ENCODE assay signal across 8 cellular contexts in the genomic region with DNA sequence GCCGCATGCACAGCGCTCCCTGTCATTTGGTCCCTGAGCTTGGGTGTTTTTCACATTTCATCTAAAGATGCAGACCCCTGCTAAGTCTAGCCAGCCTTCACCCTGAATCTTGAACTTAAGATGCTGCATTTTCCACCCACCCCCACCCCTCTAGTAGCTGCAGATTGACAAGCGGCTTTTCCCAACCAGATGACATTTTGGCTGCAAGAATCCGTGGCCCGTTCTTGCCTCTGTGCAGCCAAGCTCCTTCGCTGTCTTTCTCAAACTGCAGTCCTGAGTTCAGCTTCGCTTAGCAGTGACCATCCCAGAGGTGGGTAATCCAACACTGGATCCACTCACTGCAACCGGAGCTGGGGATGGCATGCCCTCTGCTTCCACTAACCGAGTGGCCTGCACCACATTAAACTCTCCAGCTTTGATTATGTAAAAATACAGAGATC. TPM values are rescaled to one million over a fixed set of nuclear protein-coding genes. Genes with fewer than 3 reads are reported as not detected.
DNase-seq lines count a peak whose midpoint lies in the region; ATAC-seq and TF ChIP-seq lines count a peak whose summit lies in the region.

No MANE protein-coding gene starts in this region.

- H3K4me1 Mint-ChIP-seq in glutamatergic neuron (ENCODE audit: low read depth, unreplicated experiment): peaks cover 13% of the 10 kb centered on the region

- peak overlapping the region; percentile 98 for H3K27ac ChIP-seq in VCaP

- peak overlapping the region; percentile 79 for H3K27ac Mint-ChIP-seq in glutamatergic neuron (ENCODE audit: unreplicated experiment)

- H3K4me3 ChIP-seq in H7 (ENCODE audit: insufficient read depth, low read depth, low read length): peak overlapping the region; percentile 46

- H3K4me3 Mint-ChIP-seq in glutamatergic neuron (ENCODE audit: unreplicated experiment): peak overlapping the region; percentile 75

- intact Hi-C loops in sciatic nerve (cut with DNase I): no loop called here

- H3K9me3 Mint-ChIP-seq in glutamatergic neuron (ENCODE audit: unreplicated experiment): peaks cover 1% of the 10 kb centered on the region

- H3K27me3 ChIP-seq in H7 (ENCODE audit: control insufficient read depth, insufficient read depth, low read length): no peaks in the 10 kb centered on the region; the same call in 1 of the 2 replicates

- peaks cover 4% of the 10 kb centered on the region for H3K36me3 ChIP-seq in H7 (replicated peaks; ENCODE audit: control insufficient read depth, insufficient read depth, low read length)

- H3K27me3 Mint-ChIP-seq in glutamatergic neuron (ENCODE audit: unreplicated experiment): peaks cover 2% of the 10 kb centered on the region

- TF ChIP-seq CTCF in VCaP (conservative IDR thresholded peaks at IDR 0.05) (no peak), glutamatergic neuron (IDR thresholded peaks at IDR 0.05; ENCODE audit: partially characterized antibody, unreplicated experiment) (no peak)

- peak; percentile 62 for ATAC-seq in sciatic nerve
- ATAC-seq in HG02840 (IDR thresholded peaks at IDR 0.05; ENCODE audit: low FRiP score, unreplicated experiment): no peak
- ATAC-seq in GM18520 (IDR thresholded peaks at IDR 0.05; ENCODE audit: unreplicated experiment): no peak
- ATAC-seq in HG03520 (IDR thresholded peaks at IDR 0.05; ENCODE audit: unreplicated experiment): no peak

- H3K36me3 Mint-ChIP-seq in glutamatergic neuron (ENCODE audit: unreplicated experiment): no peaks in the 10 kb centered on the region

- DNase-seq in H7 (no peak), glutamatergic neuron (peak; percentile 20), sciatic nerve (ENCODE audit: low spot score) (no peak), HUDEP-2 (lab: John Stamatoyannopoulos, UW; ENCODE audit: unreplicated experiment in 76 of 76) (no peak)

RNA-seq across cellular contexts. Expression of gene NFYB, which starts 0.8 kb away (rescaled TPM):
- total RNA-seq in H7 (2014; rRNA removed; shearing (Covaris generic)): 22.5 and 35.2 TPM in 2 replicates
- total RNA-seq in glutamatergic neuron (ENCODE audit: unreplicated experiment) (17.1 TPM), sciatic nerve (47.9 TPM)
